10 cellular contexts compared by ENCODE assay signal in the genomic region with DNA sequence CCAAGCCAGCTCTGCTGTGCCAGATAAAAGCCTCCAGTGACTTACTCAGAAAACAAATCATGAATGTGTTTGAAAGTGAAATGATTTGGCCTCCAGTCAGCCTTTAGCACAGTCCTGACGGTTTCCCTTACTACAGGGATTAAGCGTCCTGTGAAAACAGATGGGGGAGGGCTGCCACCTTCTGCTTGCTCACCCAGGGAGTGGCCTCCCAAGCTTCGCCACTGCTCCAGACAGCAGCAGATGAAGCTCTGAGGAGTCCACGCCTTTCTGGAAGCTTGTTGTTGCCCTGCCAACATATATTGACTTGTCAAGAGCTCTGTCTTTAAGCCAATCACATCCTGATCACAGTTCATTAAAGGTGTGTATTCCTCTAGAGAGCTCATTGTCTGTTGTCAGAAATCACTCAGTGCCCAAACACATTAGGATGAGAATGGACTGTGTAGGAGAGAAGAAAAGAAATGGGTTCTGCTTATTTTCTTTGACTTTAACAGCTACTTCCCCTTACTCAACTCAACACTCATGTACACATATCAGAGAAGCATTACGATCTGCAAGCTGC. TPM values are rescaled to one million over a fixed set of nuclear protein-coding genes. Genes with fewer than 3 reads are reported as not detected.
A peak's percentile ranks its signal among the peaks of the same experiment; 100 is the strongest.
DNase-seq lines count a peak whose midpoint lies in the region; ATAC-seq, FAIRE-seq and TF ChIP-seq lines count a peak whose summit lies in the region.
"Had no signal": no experiment of that assay in that cellular context is flagged by ENCODE, and none has a peak within 500 bp of the region (broad histone marks: within the 10 kb centered on the region; RNA-seq: fewer than 3 reads in every experiment).

No MANE protein-coding gene starts in this region.

- DNase-seq in right lobe of liver (peak in 1 of 3 donors; percentile 56), HepG2 (ENCODE audit: low spot score) (no peak), K562 (ENCODE audit: extremely low read depth in 1 of 4, low spot score in 3 of 4) (peak; percentile 45 to 87 (median 70)), medulla oblongata (ENCODE audit: extremely low spot score) (peak; percentile 36), activated gamma-delta T cell treated with Interleukin-2 at 50 U/mL for 16 hours (no peak), T-helper 9 cell (no peak)
- no peak for DNase-seq in activated CD8-positive, alpha-beta memory T cell treated with anti-CD3 and anti-CD28 coated beads, Interleukin-2, amount 50 U/mL, for 4 hours
- DNase-seq: amygdala, NCI-H1105 had no signal

- CTCF ChIA-PET in HepG2 (lab: Yijun Ruan, JAX; ENCODE audit: low intra/inter-chr PET ratio, low total read pairs) (no interaction called here), K562 (lab: Yijun Ruan, JAX; ENCODE audit: low intra/inter-chr PET ratio) (no interaction called here)

- no peaks in the 10 kb centered on the region for H4K20me1 ChIP-seq in HepG2 (ENCODE audit: insufficient read depth, low read length)
- no peaks in the 10 kb centered on the region for H4K20me1 ChIP-seq in K562 (replicated peaks; ENCODE audit: control insufficient read depth, insufficient read depth, low read length)

- in situ Hi-C loops in HepG2 (cut with HindIII; ENCODE audit: extremely low pct_ligation_motif_present, low pct_unique_long_range_greater_than_20kb) (loop anchor here (25.0 kb wide), 1 partner anchor 338 kb away; no protein-coding TSS in a partner anchor), K562 (cut with MboI) (no loop called here)

- H3K4me3 ChIP-seq in right lobe of liver (no peak overlapping the region), HepG2 (replicated peaks in 1 of 3; ENCODE audit: insufficient read depth in 1 of 3, low read depth in 2 of 3, low read length in 3 of 3) (no peak overlapping the region), K562 (no peak overlapping the region)

- WGBS in right lobe of liver (ENCODE audit: insufficient coverage, low coverage, low lambda C conversion rate, missing lambda C conversion rate): 71% methylated on average over 5 of the region's 5 CpGs
- WGBS in HepG2 (ENCODE audit: low lambda C conversion rate): 2% methylated on average over 2 of the region's 5 CpGs
- 4% methylated on average over 5 of the region's 5 CpGs for WGBS in K562 (ENCODE audit: insufficient coverage, low coverage, missing lambda C conversion rate)

- H3K27me3 ChIP-seq in right lobe of liver (no peaks in the 10 kb centered on the region), HepG2 (ENCODE audit: control insufficient read depth in 1 of 2, insufficient read depth in 2 of 2, low read length in 2 of 2) (no peaks in the 10 kb centered on the region), K562 (ENCODE audit: control insufficient read depth in 2 of 2, insufficient read depth in 2 of 2, low read length in 2 of 2) (no peaks in the 10 kb centered on the region; a peak in 1 of 5 replicates)

- H3K36me3 ChIP-seq in right lobe of liver: no peaks in the 10 kb centered on the region
- H3K36me3 ChIP-seq in HepG2 (replicated peaks in 1 of 2; ENCODE audit: control insufficient read depth in 1 of 2, insufficient read depth in 2 of 2, low read length in 2 of 2): no peaks in the 10 kb centered on the region
- H3K36me3 ChIP-seq in K562 (ENCODE audit: control insufficient read depth, insufficient read depth, low read length): no peaks in the 10 kb centered on the region

- H3K9me3 ChIP-seq in right lobe of liver (no peaks in the 10 kb centered on the region), HepG2 (ENCODE audit: low read length) (no peaks in the 10 kb centered on the region), K562 (replicated peaks; ENCODE audit: control insufficient read depth, insufficient read depth, low read depth, low read length) (no peaks in the 10 kb centered on the region)

- FAIRE-seq in HepG2 (lab: Jason Lieb, UNC): no peak
- peak; percentile 92 for FAIRE-seq in K562 (lab: Jason Lieb, UNC)

- POLR2A ChIA-PET in HepG2 (lab: Yijun Ruan, JAX) (no interaction called here), K562 (lab: Yijun Ruan, JAX) (interaction anchor here (0.7 to 2.2 kb wide), 4 partner anchors 10 to 33 kb away, joined by 3 to 10 read pairs (median 4); no protein-coding TSS in a partner anchor)

- TF ChIP-seq EP300 in HepG2 (IDR thresholded peaks at IDR 0.05; ENCODE audit: low read depth in 2 of 2, low read length in 2 of 2) (no peak), HepG2 (CRISPR knock-in tag; IDR thresholded peaks at IDR 0.05; ENCODE audit: borderline replicate concordance) (no peak), K562 (IDR thresholded peaks at IDR 0.05; ENCODE audit: low read length) (no peak)

- H3K79me2 ChIP-seq in HepG2 (ENCODE audit: insufficient read depth, low read length) (no peaks in the 10 kb centered on the region), K562 (ENCODE audit: control insufficient read depth, insufficient read depth, low read length) (no peaks in the 10 kb centered on the region)

- no peak for TF ChIP-seq RAD21 in HepG2 (CRISPR knock-in tag; IDR thresholded peaks at IDR 0.05)
- peak; percentile 48 to 64 for TF ChIP-seq RAD21 in K562 (CRISPR knock-in tag; conservative IDR thresholded peaks at IDR 0.05 in 1 of 2, IDR thresholded peaks at IDR 0.05 in 1 of 2)

- H3K27ac ChIP-seq in right lobe of liver (no peak overlapping the region), HepG2 (ENCODE audit: extremely low read length, insufficient read depth, low read length) (no peak overlapping the region), K562 (ENCODE audit: extremely low read depth, low read depth, low read length) (peak overlapping the region; percentile 34; the same call in 1 of the 3 replicates)

- H3K4me2 ChIP-seq in HepG2 (ENCODE audit: low read depth, low read length) (no peak overlapping the region), K562 (ENCODE audit: insufficient read depth, low read length) (peak overlapping the region; percentile 36)

- BruUV-seq in HepG2 (replicated peaks; lab: Mats Ljungman, UMichigan) (no TSS peak), K562 (replicated peaks; lab: Mats Ljungman, UMichigan) (no TSS peak)

- intact Hi-C loops in right lobe of liver (cut with DNase I): no loop called here
- intact Hi-C loops in HepG2 (cut with micrococcal nuclease; ENCODE audit: unreplicated experiment): no loop called here
- intact Hi-C loops in K562 (cut with micrococcal nuclease): no loop called here

- TF ChIP-seq CTCF in right lobe of liver (IDR thresholded peaks at IDR 0.05): no peak
- TF ChIP-seq CTCF in HepG2 (CRISPR knock-in tag; IDR thresholded peaks at IDR 0.05): no peak
- TF ChIP-seq CTCF in K562 (IDR thresholded peaks at IDR 0.05 in 2 of 3, conservative IDR thresholded peaks at IDR 0.05 in 1 of 3; ENCODE audit: insufficient read depth in 2 of 3, low read depth in 1 of 3, low read length in 3 of 3): peak in 2 of 3 experiments; percentile 32 to 35; a peak in 3 of 6 replicates

- peak in 3 of 4 donors; percentile 45 to 59 (median 52) for ATAC-seq in right lobe of liver
- no peak; the same call in 2 of the 3 replicates for ATAC-seq in HepG2
- peak; percentile 99 for ATAC-seq in K562
- ATAC-seq in HG02642 (IDR thresholded peaks at IDR 0.05; ENCODE audit: poor library complexity, unreplicated experiment): no peak

- H3K4me1 ChIP-seq in right lobe of liver: no peaks in the 10 kb centered on the region
- H3K4me1 ChIP-seq in HepG2 (ENCODE audit: insufficient read depth, low read length): peaks cover 7% of the 10 kb centered on the region
- H3K4me1 ChIP-seq in K562 (replicated peaks in 1 of 2; ENCODE audit: control insufficient read depth in 2 of 2, insufficient read depth in 2 of 2, low read length in 2 of 2): peaks cover 4 to 22% of the 10 kb centered on the region in 2 experiments; a peak in 4 of 5 replicates

- H2AFZ ChIP-seq in HepG2 (ENCODE audit: low read length): no peak overlapping the region
- H2AFZ ChIP-seq in K562 (ENCODE audit: low read depth, low read length): peak overlapping the region; percentile 84

- no peaks in the 10 kb centered on the region for H3K9me1 ChIP-seq in K562 (ENCODE audit: control insufficient read depth, insufficient read depth, low read length)

- no peak overlapping the region for H3K9ac ChIP-seq in HepG2 (ENCODE audit: insufficient read depth, low read depth, low read length)
- peak overlapping the region in 1 of 2 experiments; percentile 7; a peak in 1 of 4 replicates for H3K9ac ChIP-seq in K562 (ENCODE audit: insufficient read depth in 1 of 2, low read depth in 2 of 2, low read length in 2 of 2)

- TF ChIP-seq POLR2A in right lobe of liver (IDR thresholded peaks at IDR 0.05) (no peak), HepG2 (IDR thresholded peaks at IDR 0.05; ENCODE audit: insufficient read depth in 1 of 2, low read depth in 2 of 2, low read length in 2 of 2) (no peak), K562 (conservative IDR thresholded peaks at IDR 0.05) (no peak)

RNA-seq across cellular contexts. Expression of a gene that starts 4.9 kb away (rescaled TPM):
- total RNA-seq in right lobe of liver (10 to 100 TPM in 3 of 6 experiments, 1 to 10 TPM in 3; 3.7 to 15.3 (median 9.1) TPM), HepG2 (2016; rRNA removed; fragmentation: Illumina TruSeq; extraction: Trizol) (not detected in 2 replicates), K562 (2014; rRNA removed) (6.7 TPM in 2 replicates), K562 (2014; rRNA removed; fragmentation: Illumina TruSeq; extraction: Trizol) (15.6 and 16.5 TPM in 2 replicates), K562 (2015; rRNA removed; fragmentation: Illumina TruSeq; extraction: Trizol) (28.1 and 31.5 TPM in 2 replicates), K562 (2021) (17.4 and 22.5 TPM in 2 replicates)
- total RNA-seq in HepG2 (2016; cell fraction: cytosol; rRNA removed; fragmentation: Illumina TruSeq; extraction: Trizol; ENCODE audit: low read depth): not detected in 2 replicates
- not detected in 2 replicates for total RNA-seq in HepG2 (2016; cell fraction: insoluble cytoplasmic fraction; rRNA removed; fragmentation: Illumina TruSeq; extraction: Trizol)
- not detected in 2 replicates for total RNA-seq in HepG2 (2016; cell fraction: membrane; rRNA removed; fragmentation: Illumina TruSeq; extraction: Trizol)
- not detected in 2 replicates for total RNA-seq in HepG2 (2016; cell fraction: nucleus; rRNA removed; fragmentation: Illumina TruSeq; extraction: Trizol)
- polyA plus RNA-seq in HepG2 (2011; rRNA removed) (0.03 TPM in 1 of 2 replicates, not detected in the other), K562 (2011; rRNA removed) (4.7 and 25.4 TPM in 2 replicates), K562 (2014; fragmentation: Illumina TruSeq; extraction: Trizol) (13.7 and 18.4 TPM in 2 replicates), K562 (2014; fragmentation: Nextera tagmentation; extraction: Ambion mirVana) (1 to 10 TPM; 9.4 to 9.7 TPM), K562 (2014; rRNA removed) (7.4 and 8.0 TPM in 2 replicates)
- not detected in 2 replicates for polyA plus RNA-seq in HepG2 (2011; cell fraction: cytosol; rRNA removed)
- 0.03 and 0.12 TPM in 2 replicates for polyA plus RNA-seq in HepG2 (2011; cell fraction: nucleus; rRNA removed)
- polyA plus RNA-seq in HepG2 (2012): 0.11 TPM in 1 of 2 replicates, not detected in the other
- polyA plus RNA-seq in HepG2 (2016; cell fraction: cytosol; fragmentation: Illumina TruSeq; extraction: Trizol; ENCODE audit: low read depth): not detected in 2 replicates
- not detected in 2 replicates for polyA plus RNA-seq in HepG2 (2016; cell fraction: insoluble cytoplasmic fraction; fragmentation: Illumina TruSeq; extraction: Trizol; ENCODE audit: low read depth)
- not detected in 2 replicates for polyA plus RNA-seq in HepG2 (2016; cell fraction: membrane; fragmentation: Illumina TruSeq; extraction: Trizol; ENCODE audit: low read depth)
- polyA plus RNA-seq in HepG2 (2016; cell fraction: nucleus; fragmentation: Illumina TruSeq; extraction: Trizol; ENCODE audit: insufficient read depth, low read depth): not detected in 2 replicates
- polyA minus RNA-seq in HepG2 (2011; rRNA and poly(A)+ RNA removed; ENCODE audit: low replicate concordance): 0.28 TPM in 1 of 2 replicates, not detected in the other
- polyA minus RNA-seq in HepG2 (2011; cell fraction: cytosol; rRNA and poly(A)+ RNA removed): not detected in 2 replicates
- polyA minus RNA-seq in HepG2 (2011; cell fraction: nucleus; rRNA and poly(A)+ RNA removed): 0.12 and 0.26 TPM in 2 replicates
- 2.9 and 14.8 TPM in 2 replicates for total RNA-seq in K562 (2011; cell fraction: chromatin; rRNA removed; ENCODE audit: low replicate concordance)
- total RNA-seq in K562 (2011; cell fraction: nucleolus; rRNA removed): 0.67 and 2.2 TPM in 2 replicates
- 5.6 and 6.0 TPM in 2 replicates for total RNA-seq in K562 (2011; cell fraction: nucleoplasm; rRNA removed)
- polyA plus RNA-seq in K562 (2011; cell fraction: cytosol; rRNA removed): 0.85 and 9.2 TPM in 2 replicates
- 5.6 and 40.9 TPM in 2 replicates for polyA plus RNA-seq in K562 (2011; cell fraction: nucleus; rRNA removed)
- polyA plus RNA-seq in K562 (2012): 20.9 and 22.7 TPM in 2 replicates
- 4.0 and 45.3 TPM in 2 replicates for polyA minus RNA-seq in K562 (2011; rRNA and poly(A)+ RNA removed)
- polyA minus RNA-seq in K562 (2011; cell fraction: cytosol; rRNA and poly(A)+ RNA removed): 2.4 and 15.2 TPM in 2 replicates
- 5.4 and 62.8 TPM in 2 replicates for polyA minus RNA-seq in K562 (2011; cell fraction: nucleus; rRNA and poly(A)+ RNA removed)

Comparison
In these comparisons a context has a peak if more than half of its experiments do, and no peak if none do; other contexts are left out.
1. ATAC-seq: peak in right lobe of liver (3 of 4) and K562 (single experiment); none in HepG2 (single experiment) and HG02642 (single experiment).
2. DNase-seq: peak in K562 (4 of 4) and medulla oblongata (single experiment); none in HepG2 (single experiment), activated gamma-delta T cell treated with Interleukin-2 at 50 U/mL for 16 hours (single experiment), T-helper 9 cell (single experiment) and activated CD8-positive, alpha-beta memory T cell treated with anti-CD3 and anti-CD28 coated beads, Interleukin-2, amount 50 U/mL, for 4 hours (single experiment).
3. CTCF ChIP-seq: peak in K562 (2 of 3); none in right lobe of liver (0 of 4) and HepG2 (single experiment).